In genomic region chr14:34713681-34714319, GRCh38 we compare ENCODE assay signal across 8 cellular contexts. TPM values are rescaled to one million over a fixed set of nuclear protein-coding genes. Genes with fewer than 3 reads are reported as not detected.
A peak's percentile ranks its signal among the peaks of the same experiment; 100 is the strongest.
DNase-seq lines count a peak whose midpoint lies in the region; ATAC-seq and TF ChIP-seq lines count a peak whose summit lies in the region.

No MANE protein-coding gene starts in this region.

- H3K36me3 ChIP-seq in Caco-2 (ENCODE audit: control insufficient read depth, insufficient read depth, low read length), result no peaks in the 10 kb centered on the region
- H3K36me3 ChIP-seq in neural cell (ENCODE audit: insufficient read depth, low read length), result peaks cover 6% of the 10 kb centered on the region
- no peaks in the 10 kb centered on the region for H3K36me3 ChIP-seq in transverse colon

- no peaks in the 10 kb centered on the region for H4K20me1 ChIP-seq in neural cell (ENCODE audit: insufficient read depth)

- H3K4me1 Mint-ChIP-seq in Caco-2 (ENCODE audit: low read depth, unreplicated experiment), result peaks cover 7% of the 10 kb centered on the region
- H3K4me1 Mint-ChIP-seq in activated T-cell treated with anti-CD3 and anti-CD28 coated beads, Interleukin-2, amount 50 U/mL, for 4 hours (ENCODE audit: low read depth), result peaks cover 22% of the 10 kb centered on the region

- H3K27me3 Mint-ChIP-seq in Caco-2 (ENCODE audit: insufficient read depth, unreplicated experiment), result no peaks in the 10 kb centered on the region
- no peaks in the 10 kb centered on the region for H3K27me3 Mint-ChIP-seq in activated T-cell treated with anti-CD3 and anti-CD28 coated beads, Interleukin-2, amount 50 U/mL, for 4 hours (ENCODE audit: low read depth)

- no peaks in the 10 kb centered on the region for H3F3A ChIP-seq in neural cell (ENCODE audit: insufficient read depth, low read length, poor library complexity, severe bottlenecking)

- BruUV-seq in Caco-2 (replicated peaks; lab: Mats Ljungman, UMichigan), result no TSS peak

- H3K27ac Mint-ChIP-seq in Caco-2 (ENCODE audit: unreplicated experiment), result peak overlapping the region; percentile 86

- H3K36me3 Mint-ChIP-seq in Caco-2 (ENCODE audit: insufficient read depth, unreplicated experiment), result peaks cover 9% of the 10 kb centered on the region
- H3K36me3 Mint-ChIP-seq in activated T-cell treated with anti-CD3 and anti-CD28 coated beads, Interleukin-2, amount 50 U/mL, for 4 hours (ENCODE audit: insufficient read depth), result peaks cover 8% of the 10 kb centered on the region

- peak overlapping the region; percentile 89 for H3K4me3 ChIP-seq in Caco-2 (ENCODE audit: low read depth, low read length)
- H3K4me3 ChIP-seq in neural cell (ENCODE audit: low read length), result peak overlapping the region; percentile 83
- peak overlapping the region; percentile 56 to 96 (median 84) for H3K4me3 ChIP-seq in transverse colon

- no peak for TF ChIP-seq CTCF in Caco-2 (IDR thresholded peaks at IDR 0.05; ENCODE audit: insufficient read depth in 1 of 2, low read depth in 1 of 2, low read length in 1 of 2, severe bottlenecking in 1 of 2, unreplicated experiment in 1 of 2)
- TF ChIP-seq CTCF in neural cell (IDR thresholded peaks at IDR 0.05; ENCODE audit: poor library complexity, severe bottlenecking), result no peak
- no peak for TF ChIP-seq CTCF in transverse colon (IDR thresholded peaks at IDR 0.05)

- TF ChIP-seq EP300 in neural cell (conservative IDR thresholded peaks at IDR 0.05; ENCODE audit: poor library complexity, severe bottlenecking), result no peak
- peak; percentile 48 for TF ChIP-seq EP300 in transverse colon (IDR thresholded peaks at IDR 0.05; ENCODE audit: low read depth)

- intact Hi-C loops in Caco-2 (cut with micrococcal nuclease; ENCODE audit: unreplicated experiment) (no loop called here), transverse colon (cut with DNase I; ENCODE audit: low total_unique reads) (no loop called here)

- peaks cover 11% of the 10 kb centered on the region for H3K79me2 ChIP-seq in neural cell (replicated peaks; ENCODE audit: insufficient read depth, low read length)

- TF ChIP-seq POLR2A in transverse colon (IDR thresholded peaks at IDR 0.05), result peak; percentile 43

- H3K4me1 ChIP-seq in Caco-2 (peaks cover 4% of the 10 kb centered on the region), transverse colon (peaks cover 6 to 40% (median 16%) of the 10 kb centered on the region in 4 donors)

- H3K27me3 ChIP-seq in Caco-2 (replicated peaks; ENCODE audit: control insufficient read depth, insufficient read depth, low read length), result no peaks in the 10 kb centered on the region
- H3K27me3 ChIP-seq in neural cell (ENCODE audit: insufficient read depth, low read depth, low read length), result no peaks in the 10 kb centered on the region
- H3K27me3 ChIP-seq in transverse colon, result no peaks in the 10 kb centered on the region

- peak overlapping the region; percentile 85 for H3K4me3 Mint-ChIP-seq in Caco-2 (ENCODE audit: unreplicated experiment)
- peak overlapping the region; percentile 94 for H3K4me3 Mint-ChIP-seq in activated T-cell treated with anti-CD3 and anti-CD28 coated beads, Interleukin-2, amount 50 U/mL, for 4 hours

- 2 to 15% methylated on average over 15 to 32 of the region's 33 CpGs for WGBS in transverse colon (ENCODE audit: low coverage in 1 of 2), 2 donors

- H2AFZ ChIP-seq in neural cell (ENCODE audit: low read depth, low read length), result peak overlapping the region; percentile 81

- TF ChIP-seq RAD21 in neural cell (conservative IDR thresholded peaks at IDR 0.05), result no peak

- H3K27ac ChIP-seq in neural cell (ENCODE audit: low read length) (peak overlapping the region; percentile 53), transverse colon (peak overlapping the region; percentile 94 to 98 (median 96))

- no peaks in the 10 kb centered on the region for H3K9me3 Mint-ChIP-seq in Caco-2 (ENCODE audit: unreplicated experiment)
- H3K9me3 Mint-ChIP-seq in activated T-cell treated with anti-CD3 and anti-CD28 coated beads, Interleukin-2, amount 50 U/mL, for 4 hours, result no peaks in the 10 kb centered on the region

- H3K9ac ChIP-seq in neural cell (ENCODE audit: low read length), result peak overlapping the region; percentile 84

- H3K4me2 ChIP-seq in neural cell (ENCODE audit: low read length), result peak overlapping the region; percentile 61

- in situ Hi-C loops in transverse colon (cut with MboI; ENCODE audit: low pct_ligation_motif_present in 1 of 4, low pct_unique_long_range_greater_than_20kb in 1 of 4, low sequenced_read_pairs in 3 of 4), result loop anchor here in 1 of 4 donors (25.0 kb wide), 1 partner anchor 699 kb away; the partner anchor contains the start of gene NFKBIA

- ATAC-seq in GM21515 (IDR thresholded peaks at IDR 0.05; ENCODE audit: unreplicated experiment) (peak; percentile 25), GM18861 (IDR thresholded peaks at IDR 0.05; ENCODE audit: unreplicated experiment) (no peak)
- peak; percentile 15 to 42 for ATAC-seq in activated T-cell treated with anti-CD3 and anti-CD28 coated beads, Interleukin-2, amount 50 U/mL, for 4 hours

- H3K9me3 ChIP-seq in Caco-2 (no peaks in the 10 kb centered on the region), neural cell (ENCODE audit: low read length) (no peaks in the 10 kb centered on the region), transverse colon (no peaks in the 10 kb centered on the region)

- DNase-seq in Caco-2 (peak in 1 of 2 experiments; percentile 23), NCI-H1105 (lab: John Stamatoyannopoulos, UW) (peak; percentile 5), fibroblast of the conjunctiva (ENCODE audit: low read depth) (peak; percentile 47), transverse colon (peak; percentile 37)
- DNase-seq in activated T-cell treated with anti-CD3 and anti-CD28 coated beads, Interleukin-2, amount 50 U/mL, for 4 hours, result peak; percentile 23

- H3K9me2 ChIP-seq in neural cell (ENCODE audit: insufficient read depth, low read length), result no peaks in the 10 kb centered on the region

- CTCF ChIA-PET in Caco-2 (lab: Charles Lee), result interaction anchor here (1.4 to 1.6 kb wide), 3 partner anchors 9 to 52 kb away, joined by 4 to 8 read pairs (median 5); no protein-coding TSS in a partner anchor

- POLR2A ChIA-PET in Caco-2 (lab: Charles Lee), result interaction anchor here (0.5 to 1.2 kb wide), 6 partner anchors 9 to 446 kb away, joined by 3 to 6 read pairs (median 3); partner anchors contain the start of genes BAZ1A and SRP54

TF ChIP-seq in neural cell, 6 proteins besides CTCF, POLR2A, EP300 and RAD21:
- TF ChIP-seq REST (IDR thresholded peaks at IDR 0.05; ENCODE audit: borderline replicate concordance), result no peak
- TF ChIP-seq MXI1 (conservative IDR thresholded peaks at IDR 0.05; ENCODE audit: poor library complexity, severe bottlenecking), result peak; percentile 9
- no peak for TF ChIP-seq EZH2 (IDR thresholded peaks at IDR 0.05; ENCODE audit: borderline replicate concordance, insufficient read depth, low read length, poor library complexity, severe bottlenecking)
- TF ChIP-seq SMC3 (conservative IDR thresholded peaks at IDR 0.05; ENCODE audit: poor library complexity), result no peak
- peak; percentile 17 for TF ChIP-seq TAF1 (IDR thresholded peaks at IDR 0.05; ENCODE audit: low read depth)

RNA-seq across cellular contexts. Expression of gene CFL2, which starts 0.6 kb away (rescaled TPM):
- 39.7 and 41.9 TPM in 2 replicates for total RNA-seq in Caco-2 (2022)
- 10 to 100 TPM in 1 of 3 donors, 1 to 10 TPM in 2; 5.8 to 11.0 (median 6.9) TPM for total RNA-seq in activated T-cell treated with anti-CD3 and anti-CD28 coated beads, Interleukin-2, amount 50 U/mL, for 4 hours
- polyA plus RNA-seq in neural cell, result 37.8 and 52.3 TPM in 2 replicates
- polyA minus RNA-seq in neural cell, result 30.2 and 38.9 TPM in 2 replicates
- total RNA-seq in transverse colon, result 100 to 1,000 TPM in 1 of 4 donors, 10 to 100 TPM in 3; 30.4 to 108 (median 44.9) TPM
